Comparison of ENCODE assay signal across 8 cellular contexts in genomic region chr5:72320022-72320898, GRCh38. TPM values are rescaled to one million over a fixed set of nuclear protein-coding genes. Genes with fewer than 3 reads are reported as not detected.
A peak's percentile ranks its signal among the peaks of the same experiment; 100 is the strongest.
DNase-seq lines count a peak whose midpoint lies in the region; ATAC-seq, FAIRE-seq and TF ChIP-seq lines count a peak whose summit lies in the region.

TSS of gene MRPS27 (minus strand) at chr5:72320240. CDS start at chr5:72320221, 19 bp downstream.
TSS of gene PTCD2 (plus strand) at chr5:72320373. CDS start at chr5:72320383, 10 bp downstream.

- H3K4me3 ChIP-seq in right atrium auricular region (peak within 1 kb of the TSS; percentile 77 to 78), psoas muscle (peak within 1 kb of the TSS; percentile 93)

- H3K27me3 Mint-ChIP-seq in T-helper 17 cell = no peaks in the 10 kb centered on the region

- H3K4me1 Mint-ChIP-seq in T-helper 17 cell = peaks cover 21% of the 10 kb centered on the region

- FAIRE-seq in urothelium cell line (lab: Jason Lieb, UNC) = peak; percentile 40

- intact Hi-C loops in psoas muscle (cut with DNase I) = no loop called here

- H3K9me3 ChIP-seq in T-helper 17 cell (ENCODE audit: control insufficient read depth, low read length, poor library complexity, severe bottlenecking) (no peaks in the 10 kb centered on the region), right atrium auricular region (no peaks in the 10 kb centered on the region), psoas muscle (no peaks in the 10 kb centered on the region)

- ATAC-seq in GM18498 (IDR thresholded peaks at IDR 0.05; ENCODE audit: unreplicated experiment) = peak; percentile 99
- ATAC-seq in HG02938 (IDR thresholded peaks at IDR 0.05; ENCODE audit: unreplicated experiment) = peak; percentile 99
- peak; percentile 99 for ATAC-seq in T-helper 17 cell
- ATAC-seq in psoas muscle = peak; percentile 100

- H3K36me3 Mint-ChIP-seq in T-helper 17 cell (ENCODE audit: low read depth) = peaks cover 17% of the 10 kb centered on the region

- TF ChIP-seq CTCF in right atrium auricular region (IDR thresholded peaks at IDR 0.05) = peak in 1 of 2 donors; percentile 49
- TF ChIP-seq CTCF in psoas muscle (IDR thresholded peaks at IDR 0.05) = no peak

- DNase-seq in NCI-H1694 treated with DMSO at 0.1 percent for 48 hours (lab: John Stamatoyannopoulos, UW) = peak; percentile 93
- peak; percentile 86 to 91 (median 88) for DNase-seq in T-helper 17 cell
- peak; percentile 50 to 98 (median 93) for DNase-seq in anterior cingulate cortex (lab: John Stamatoyannopoulos, UW)
- DNase-seq in right atrium auricular region (ENCODE audit: low spot score) = peak; percentile 95
- DNase-seq in psoas muscle = peak; percentile 96 to 98
- DNase-seq in urothelium cell line (ENCODE audit: low spot score) = peak; percentile 99

- no peaks in the 10 kb centered on the region for H3K27me3 ChIP-seq in right atrium auricular region
- no peaks in the 10 kb centered on the region for H3K27me3 ChIP-seq in psoas muscle (ENCODE audit: insufficient read depth in 3 of 3, low read length in 2 of 3)

- H3K27ac Mint-ChIP-seq in T-helper 17 cell = peak within 1 kb of the TSS; percentile 94

- H3K36me3 ChIP-seq in right atrium auricular region = peaks cover 8% of the 10 kb centered on the region
- peaks cover 6 to 44% of the 10 kb centered on the region in 2 donors for H3K36me3 ChIP-seq in psoas muscle (ENCODE audit: insufficient read depth in 1 of 2, low read depth in 1 of 2)

- 0 to 1% (median 1%) methylated on average over 50 to 51 of the region's 51 CpGs for WGBS in psoas muscle, 3 donors

- H3K27ac ChIP-seq in right atrium auricular region (peak within 1 kb of the TSS; percentile 74 to 79), psoas muscle (peak within 1 kb of the TSS; percentile 74)

- H3K4me3 Mint-ChIP-seq in T-helper 17 cell = peak within 1 kb of the TSS; percentile 96

- peaks cover 0 to 16% of the 10 kb centered on the region in 2 donors for H3K4me1 ChIP-seq in right atrium auricular region
- peaks cover 18% of the 10 kb centered on the region for H3K4me1 ChIP-seq in psoas muscle

RNA-seq across cellular contexts. Expression of gene MRPS27, which starts in this region (rescaled TPM):
- 10 to 100 TPM; 37.8 to 39.3 TPM for total RNA-seq in T-helper 17 cell
- total RNA-seq in right atrium auricular region = 10 to 100 TPM; 40.1 to 59.0 TPM
- total RNA-seq in psoas muscle = 10 to 100 TPM; 49.5 to 76.9 (median 65.8) TPM
- polyA plus RNA-seq in psoas muscle = 10 to 100 TPM; 34.9 to 71.5 (median 40.9) TPM

RNA-seq across cellular contexts. Expression of gene PTCD2, which starts in this region (rescaled TPM):
- total RNA-seq in T-helper 17 cell (1 to 10 TPM; 4.0 to 5.9 TPM), right atrium auricular region (1 to 10 TPM; 5.1 to 9.2 TPM), psoas muscle (10 to 100 TPM; 12.5 to 30.8 (median 20.0) TPM)
- polyA plus RNA-seq in psoas muscle = 10 to 100 TPM in 1 of 3 donors, 1 to 10 TPM in 2; 6.2 to 12.8 (median 6.6) TPM

Comparison
In these comparisons a context has a peak if more than half of its experiments do, and no peak if none do; other contexts are left out.
1. Peak in every context shown above with its lines: DNase-seq, ATAC-seq, H3K4me3 ChIP-seq and H3K27ac ChIP-seq.